ENCODE assay signal across 1 cellular context in the genomic region with DNA sequence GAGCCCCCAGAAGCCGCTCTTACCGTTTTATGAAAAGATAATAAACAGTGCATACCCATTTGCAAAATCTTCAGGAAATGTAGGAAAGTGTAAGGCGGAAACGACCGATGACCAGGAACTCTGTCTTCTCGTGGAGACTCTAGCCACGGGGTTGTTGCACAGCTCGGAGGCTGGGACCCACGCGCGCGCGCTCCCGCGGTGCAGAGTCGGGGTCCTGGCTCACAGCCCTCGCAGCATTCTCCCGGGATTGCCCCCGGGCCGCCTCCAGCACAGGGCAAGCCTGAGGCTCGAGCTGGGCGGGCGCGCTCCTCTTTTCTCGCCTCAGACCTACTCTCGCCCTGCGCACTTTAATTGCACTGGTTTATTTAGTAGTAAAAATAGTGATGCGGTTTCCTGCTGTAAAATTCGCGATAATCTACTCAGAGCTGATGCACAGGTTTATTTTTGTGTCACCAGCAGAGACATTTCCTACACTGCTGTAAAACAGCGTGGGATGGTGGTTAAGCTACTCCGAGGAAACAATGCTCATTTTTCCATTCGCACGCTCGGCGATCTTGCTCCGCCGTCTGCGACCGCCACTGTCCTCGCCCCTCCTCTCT.
TF ChIP-seq lines count a peak whose summit lies in the region.

No MANE protein-coding gene starts in this region.

TF ChIP-seq in GM23338, 12 proteins besides CTCF, POLR2A, EP300 and RAD21 (continued from another document):
- TF ChIP-seq, protein P1, sequence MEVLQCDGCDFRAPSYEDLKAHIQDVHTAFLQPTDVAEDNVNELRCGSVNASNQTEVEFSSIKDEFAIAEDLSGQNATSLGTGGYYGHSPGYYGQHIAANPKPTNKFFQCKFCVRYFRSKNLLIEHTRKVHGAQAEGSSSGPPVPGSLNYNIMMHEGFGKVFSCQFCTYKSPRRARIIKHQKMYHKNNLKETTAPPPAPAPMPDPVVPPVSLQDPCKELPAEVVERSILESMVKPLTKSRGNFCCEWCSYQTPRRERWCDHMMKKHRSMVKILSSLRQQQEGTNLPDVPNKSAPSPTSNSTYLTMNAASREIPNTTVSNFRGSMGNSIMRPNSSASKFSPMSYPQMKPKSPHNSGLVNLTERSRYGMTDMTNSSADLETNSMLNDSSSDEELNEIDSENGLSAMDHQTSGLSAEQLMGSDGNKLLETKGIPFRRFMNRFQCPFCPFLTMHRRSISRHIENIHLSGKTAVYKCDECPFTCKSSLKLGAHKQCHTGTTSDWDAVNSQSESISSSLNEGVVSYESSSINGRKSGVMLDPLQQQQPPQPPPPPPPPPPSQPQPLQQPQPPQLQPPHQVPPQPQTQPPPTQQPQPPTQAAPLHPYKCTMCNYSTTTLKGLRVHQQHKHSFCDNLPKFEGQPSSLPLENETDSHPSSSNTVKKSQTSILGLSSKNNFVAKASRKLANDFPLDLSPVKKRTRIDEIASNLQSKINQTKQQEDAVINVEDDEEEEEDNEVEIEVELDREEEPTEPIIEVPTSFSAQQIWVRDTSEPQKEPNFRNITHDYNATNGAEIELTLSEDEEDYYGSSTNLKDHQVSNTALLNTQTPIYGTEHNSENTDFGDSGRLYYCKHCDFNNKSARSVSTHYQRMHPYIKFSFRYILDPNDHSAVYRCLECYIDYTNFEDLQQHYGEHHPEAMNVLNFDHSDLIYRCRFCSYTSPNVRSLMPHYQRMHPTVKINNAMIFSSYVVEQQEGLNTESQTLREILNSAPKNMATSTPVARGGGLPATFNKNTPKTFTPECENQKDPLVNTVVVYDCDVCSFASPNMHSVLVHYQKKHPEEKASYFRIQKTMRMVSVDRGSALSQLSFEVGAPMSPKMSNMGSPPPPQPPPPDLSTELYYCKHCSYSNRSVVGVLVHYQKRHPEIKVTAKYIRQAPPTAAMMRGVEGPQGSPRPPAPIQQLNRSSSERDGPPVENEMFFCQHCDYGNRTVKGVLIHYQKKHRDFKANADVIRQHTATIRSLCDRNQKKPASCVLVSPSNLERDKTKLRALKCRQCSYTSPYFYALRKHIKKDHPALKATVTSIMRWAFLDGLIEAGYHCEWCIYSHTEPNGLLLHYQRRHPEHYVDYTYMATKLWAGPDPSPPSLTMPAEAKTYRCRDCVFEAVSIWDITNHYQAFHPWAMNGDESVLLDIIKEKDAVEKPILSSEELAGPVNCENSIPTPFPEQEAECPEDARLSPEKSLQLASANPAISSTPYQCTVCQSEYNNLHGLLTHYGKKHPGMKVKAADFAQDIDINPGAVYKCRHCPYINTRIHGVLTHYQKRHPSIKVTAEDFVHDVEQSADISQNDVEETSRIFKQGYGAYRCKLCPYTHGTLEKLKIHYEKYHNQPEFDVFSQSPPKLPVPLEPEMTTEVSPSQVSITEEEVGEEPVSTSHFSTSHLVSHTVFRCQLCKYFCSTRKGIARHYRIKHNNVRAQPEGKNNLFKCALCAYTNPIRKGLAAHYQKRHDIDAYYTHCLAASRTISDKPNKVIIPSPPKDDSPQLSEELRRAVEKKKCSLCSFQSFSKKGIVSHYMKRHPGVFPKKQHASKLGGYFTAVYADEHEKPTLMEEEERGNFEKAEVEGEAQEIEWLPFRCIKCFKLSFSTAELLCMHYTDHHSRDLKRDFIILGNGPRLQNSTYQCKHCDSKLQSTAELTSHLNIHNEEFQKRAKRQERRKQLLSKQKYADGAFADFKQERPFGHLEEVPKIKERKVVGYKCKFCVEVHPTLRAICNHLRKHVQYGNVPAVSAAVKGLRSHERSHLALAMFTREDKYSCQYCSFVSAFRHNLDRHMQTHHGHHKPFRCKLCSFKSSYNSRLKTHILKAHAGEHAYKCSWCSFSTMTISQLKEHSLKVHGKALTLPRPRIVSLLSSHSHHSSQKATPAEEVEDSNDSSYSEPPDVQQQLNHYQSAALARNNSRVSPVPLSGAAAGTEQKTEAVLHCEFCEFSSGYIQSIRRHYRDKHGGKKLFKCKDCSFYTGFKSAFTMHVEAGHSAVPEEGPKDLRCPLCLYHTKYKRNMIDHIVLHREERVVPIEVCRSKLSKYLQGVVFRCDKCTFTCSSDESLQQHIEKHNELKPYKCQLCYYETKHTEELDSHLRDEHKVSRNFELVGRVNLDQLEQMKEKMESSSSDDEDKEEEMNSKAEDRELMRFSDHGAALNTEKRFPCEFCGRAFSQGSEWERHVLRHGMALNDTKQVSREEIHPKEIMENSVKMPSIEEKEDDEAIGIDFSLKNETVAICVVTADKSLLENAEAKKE (CRISPR knock-in tag; IDR thresholded peaks at IDR 0.05), result no peak
- no peak for TF ChIP-seq NANOG (IDR thresholded peaks at IDR 0.05; ENCODE audit: borderline replicate concordance)
- TF ChIP-seq, protein P2, sequence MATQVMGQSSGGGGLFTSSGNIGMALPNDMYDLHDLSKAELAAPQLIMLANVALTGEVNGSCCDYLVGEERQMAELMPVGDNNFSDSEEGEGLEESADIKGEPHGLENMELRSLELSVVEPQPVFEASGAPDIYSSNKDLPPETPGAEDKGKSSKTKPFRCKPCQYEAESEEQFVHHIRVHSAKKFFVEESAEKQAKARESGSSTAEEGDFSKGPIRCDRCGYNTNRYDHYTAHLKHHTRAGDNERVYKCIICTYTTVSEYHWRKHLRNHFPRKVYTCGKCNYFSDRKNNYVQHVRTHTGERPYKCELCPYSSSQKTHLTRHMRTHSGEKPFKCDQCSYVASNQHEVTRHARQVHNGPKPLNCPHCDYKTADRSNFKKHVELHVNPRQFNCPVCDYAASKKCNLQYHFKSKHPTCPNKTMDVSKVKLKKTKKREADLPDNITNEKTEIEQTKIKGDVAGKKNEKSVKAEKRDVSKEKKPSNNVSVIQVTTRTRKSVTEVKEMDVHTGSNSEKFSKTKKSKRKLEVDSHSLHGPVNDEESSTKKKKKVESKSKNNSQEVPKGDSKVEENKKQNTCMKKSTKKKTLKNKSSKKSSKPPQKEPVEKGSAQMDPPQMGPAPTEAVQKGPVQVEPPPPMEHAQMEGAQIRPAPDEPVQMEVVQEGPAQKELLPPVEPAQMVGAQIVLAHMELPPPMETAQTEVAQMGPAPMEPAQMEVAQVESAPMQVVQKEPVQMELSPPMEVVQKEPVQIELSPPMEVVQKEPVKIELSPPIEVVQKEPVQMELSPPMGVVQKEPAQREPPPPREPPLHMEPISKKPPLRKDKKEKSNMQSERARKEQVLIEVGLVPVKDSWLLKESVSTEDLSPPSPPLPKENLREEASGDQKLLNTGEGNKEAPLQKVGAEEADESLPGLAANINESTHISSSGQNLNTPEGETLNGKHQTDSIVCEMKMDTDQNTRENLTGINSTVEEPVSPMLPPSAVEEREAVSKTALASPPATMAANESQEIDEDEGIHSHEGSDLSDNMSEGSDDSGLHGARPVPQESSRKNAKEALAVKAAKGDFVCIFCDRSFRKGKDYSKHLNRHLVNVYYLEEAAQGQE (IDR thresholded peaks at IDR 0.05; ENCODE audit: unreplicated experiment), result no peak
